ENCODE assay signal across 22 cellular contexts in genomic region chr1:236765831-236766230, GRCh38. TPM values are rescaled to one million over a fixed set of nuclear protein-coding genes. Genes with fewer than 3 reads are reported as not detected.
DNase-seq lines count a peak whose midpoint lies in the region; ATAC-seq and TF ChIP-seq lines count a peak whose summit lies in the region.
"Had no signal": no experiment of that assay in that cellular context is flagged by ENCODE, and none has a peak within 500 bp of the region (broad histone marks: within the 10 kb centered on the region; RNA-seq: fewer than 3 reads in every experiment).

No MANE protein-coding gene starts in this region.

- no peaks in the 10 kb centered on the region for H3K27me3 ChIP-seq in cardiac muscle cell
- no peaks in the 10 kb centered on the region for H3K27me3 ChIP-seq in heart right ventricle
- H3K27me3 ChIP-seq: BE2C; BLaER1 treated with 17β-estradiol and CSF1 and Interleukin-3, amounts not matched to agents 10 nM and 100 nM had no signal

- WGBS in heart right ventricle, 2 donors: 75 to 81% methylated on average over 6 of the region's 6 CpGs

- no peak for ATAC-seq in heart right ventricle
- ATAC-seq: A549, GM12878 had no signal

- TF ChIP-seq CTCF in cardiac muscle cell (IDR thresholded peaks at IDR 0.05; ENCODE audit: low read depth, low read length): no peak
- no peak for TF ChIP-seq CTCF in heart right ventricle (IDR thresholded peaks at IDR 0.05)

- peak overlapping the region; percentile 51 for H3K27ac ChIP-seq in cardiac muscle cell
- no peak overlapping the region for H3K27ac ChIP-seq in heart right ventricle
- peak overlapping the region; percentile 76 for H3K27ac ChIP-seq in caudate nucleus (ENCODE audit: low read depth, low read length)
- H3K27ac ChIP-seq: A549; BLaER1 treated with 17β-estradiol and CSF1 and Interleukin-3, amounts not matched to agents 10 nM and 100 nM; GM23248 had no signal

- no peak overlapping the region for H3K4me3 ChIP-seq in cardiac muscle cell
- H3K4me3 ChIP-seq in heart right ventricle: no peak overlapping the region
- H3K4me3 ChIP-seq: A549; BLaER1 treated with 17β-estradiol and CSF1 and Interleukin-3, amounts not matched to agents 10 nM and 100 nM; GM12878; GM23248 had no signal

- H3K9me3 ChIP-seq in cardiac muscle cell (ENCODE audit: low read depth) (no peaks in the 10 kb centered on the region), heart right ventricle (no peaks in the 10 kb centered on the region)
- H3K9me3 ChIP-seq: A549; BE2C; BLaER1 treated with 17β-estradiol and CSF1 and Interleukin-3, amounts not matched to agents 10 nM and 100 nM had no signal

- intact Hi-C loops in heart right ventricle (cut with DNase I): loop anchor here in 1 of 10 donors (10.0 kb wide), 1 partner anchor 799 kb away; no protein-coding TSS in a partner anchor

- H3K4me1 ChIP-seq in cardiac muscle cell (ENCODE audit: low read depth) (peaks cover 10% of the 10 kb centered on the region), heart right ventricle (peaks cover 0 to 9% (median 0%) of the 10 kb centered on the region in 9 donors)
- H3K4me1 ChIP-seq: A549, BE2C had no signal

- H3K36me3 ChIP-seq in cardiac muscle cell (peaks cover 45% of the 10 kb centered on the region), heart right ventricle (peaks cover 0 to 52% (median 11%) of the 10 kb centered on the region in 9 donors)
- H3K36me3 ChIP-seq: BE2C; BLaER1 treated with 17β-estradiol and CSF1 and Interleukin-3, amounts not matched to agents 10 nM and 100 nM had no signal

- DNase-seq in cardiac muscle cell (ENCODE audit: low read depth in 1 of 2, low spot score in 1 of 2) (no peak), heart right ventricle (no peak), caudate nucleus (lab: John Stamatoyannopoulos, UW) (peak in 13 of 61 donors; percentile 8 to 71 (median 27)), putamen (ENCODE audit: low spot score) (peak; percentile 70), inferior parietal cortex (ENCODE audit: extremely low spot score) (no peak), HT-29 (ENCODE audit: low spot score) (no peak)
- DNase-seq: 8988T; ACHN; AML-193; BE2C; CD4-positive, alpha-beta T cell; CD8-positive, alpha-beta memory T cell; DMS 273 treated with DMSO at 0.1 percent for 48 hours; DMS79; EL; GDM1; GM23248; H7; HCEC 1CT had no signal

RNA-seq across cellular contexts. Expression of gene MTR, which starts 29.3 kb away (rescaled TPM):
- total RNA-seq in cardiac muscle cell (34.5 and 61.7 TPM in 2 replicates), heart right ventricle (100 to 1,000 TPM in 1 of 10 donors, 10 to 100 TPM in 9; 39.4 to 100 (median 71.6) TPM)
- polyA plus RNA-seq in cardiac muscle cell (23.9 and 45.9 TPM in 2 replicates), heart right ventricle (10 to 100 TPM in 1 of 2 donors, 1 to 10 TPM in 1; 5.2 to 13.0 TPM)
- total RNA-seq in HT-29 (2014; rRNA removed; shearing (Covaris generic)): 8.6 and 10.4 TPM in 2 replicates

Comparison
In these comparisons a context has a peak if more than half of its experiments do, and no peak if none do; other contexts are left out.
1. H3K27ac ChIP-seq: peak in cardiac muscle cell (single experiment) and caudate nucleus (single experiment); none in heart right ventricle (0 of 10).